ENCODE assay signal across 1 cellular context in the genomic region with DNA sequence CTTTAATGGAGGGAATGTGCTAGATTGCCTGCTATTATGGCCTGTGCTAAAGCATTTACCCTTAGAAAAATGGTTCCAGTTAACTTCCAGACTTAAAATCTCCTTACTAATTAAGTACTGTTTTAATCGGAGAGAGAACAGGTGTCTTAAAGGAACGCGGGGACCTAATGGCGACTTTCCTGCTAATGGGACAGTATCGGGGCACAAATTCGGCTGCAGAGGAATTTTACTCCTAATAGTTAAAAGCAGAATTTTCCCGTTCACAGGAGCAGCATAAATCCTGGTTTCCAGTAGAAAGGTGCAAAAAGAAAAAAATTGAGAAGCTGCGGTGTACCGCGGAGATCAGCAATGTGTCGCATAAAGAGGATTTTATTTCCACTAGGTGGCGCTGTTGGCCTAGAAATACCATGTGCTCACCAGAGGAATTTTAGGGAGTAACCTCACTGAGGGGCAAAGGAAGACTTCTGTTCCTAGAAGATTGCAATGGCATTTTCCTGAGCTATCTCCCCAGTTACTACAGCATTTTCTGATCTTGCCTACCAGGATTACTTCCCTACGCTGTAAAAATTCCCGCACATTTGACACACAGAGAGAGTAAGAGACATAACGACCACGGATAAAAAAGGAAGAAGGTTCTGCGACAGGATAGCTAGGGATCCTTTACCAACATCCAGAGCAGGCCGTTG.
TF ChIP-seq lines count a peak whose summit lies in the region.

No MANE protein-coding gene starts in this region.

TF ChIP-seq in HCT116, 20 proteins besides CTCF, POLR2A, EP300 and RAD21 (continued from another document):
- TF ChIP-seq, protein P1, sequence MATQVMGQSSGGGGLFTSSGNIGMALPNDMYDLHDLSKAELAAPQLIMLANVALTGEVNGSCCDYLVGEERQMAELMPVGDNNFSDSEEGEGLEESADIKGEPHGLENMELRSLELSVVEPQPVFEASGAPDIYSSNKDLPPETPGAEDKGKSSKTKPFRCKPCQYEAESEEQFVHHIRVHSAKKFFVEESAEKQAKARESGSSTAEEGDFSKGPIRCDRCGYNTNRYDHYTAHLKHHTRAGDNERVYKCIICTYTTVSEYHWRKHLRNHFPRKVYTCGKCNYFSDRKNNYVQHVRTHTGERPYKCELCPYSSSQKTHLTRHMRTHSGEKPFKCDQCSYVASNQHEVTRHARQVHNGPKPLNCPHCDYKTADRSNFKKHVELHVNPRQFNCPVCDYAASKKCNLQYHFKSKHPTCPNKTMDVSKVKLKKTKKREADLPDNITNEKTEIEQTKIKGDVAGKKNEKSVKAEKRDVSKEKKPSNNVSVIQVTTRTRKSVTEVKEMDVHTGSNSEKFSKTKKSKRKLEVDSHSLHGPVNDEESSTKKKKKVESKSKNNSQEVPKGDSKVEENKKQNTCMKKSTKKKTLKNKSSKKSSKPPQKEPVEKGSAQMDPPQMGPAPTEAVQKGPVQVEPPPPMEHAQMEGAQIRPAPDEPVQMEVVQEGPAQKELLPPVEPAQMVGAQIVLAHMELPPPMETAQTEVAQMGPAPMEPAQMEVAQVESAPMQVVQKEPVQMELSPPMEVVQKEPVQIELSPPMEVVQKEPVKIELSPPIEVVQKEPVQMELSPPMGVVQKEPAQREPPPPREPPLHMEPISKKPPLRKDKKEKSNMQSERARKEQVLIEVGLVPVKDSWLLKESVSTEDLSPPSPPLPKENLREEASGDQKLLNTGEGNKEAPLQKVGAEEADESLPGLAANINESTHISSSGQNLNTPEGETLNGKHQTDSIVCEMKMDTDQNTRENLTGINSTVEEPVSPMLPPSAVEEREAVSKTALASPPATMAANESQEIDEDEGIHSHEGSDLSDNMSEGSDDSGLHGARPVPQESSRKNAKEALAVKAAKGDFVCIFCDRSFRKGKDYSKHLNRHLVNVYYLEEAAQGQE (IDR thresholded peaks at IDR 0.05; ENCODE audit: low read depth), result no peak
- TF ChIP-seq EGR1 (IDR thresholded peaks at IDR 0.05; ENCODE audit: low read depth) (no peak), EZH2 (IDR thresholded peaks at IDR 0.05) (no peak), SP1 (IDR thresholded peaks at IDR 0.05; ENCODE audit: low read depth) (no peak), FOSL1 (IDR thresholded peaks at IDR 0.05; ENCODE audit: low read depth) (no peak), ZNF274 (IDR thresholded peaks at IDR 0.05; ENCODE audit: low read depth, low read length) (no peak), SRF (IDR thresholded peaks at IDR 0.05; ENCODE audit: low read depth) (no peak), ELF1 (IDR thresholded peaks at IDR 0.05; ENCODE audit: borderline replicate concordance, low read depth) (no peak), SIN3A (IDR thresholded peaks at IDR 0.05; ENCODE audit: low read depth) (no peak), TCF7L2 (IDR thresholded peaks at IDR 0.05; ENCODE audit: borderline replicate concordance, extremely low read depth, insufficient read depth, insufficient read length) (no peak), ZFX (IDR thresholded peaks at IDR 0.05) (no peak)
- TF ChIP-seq, protein P2, sequence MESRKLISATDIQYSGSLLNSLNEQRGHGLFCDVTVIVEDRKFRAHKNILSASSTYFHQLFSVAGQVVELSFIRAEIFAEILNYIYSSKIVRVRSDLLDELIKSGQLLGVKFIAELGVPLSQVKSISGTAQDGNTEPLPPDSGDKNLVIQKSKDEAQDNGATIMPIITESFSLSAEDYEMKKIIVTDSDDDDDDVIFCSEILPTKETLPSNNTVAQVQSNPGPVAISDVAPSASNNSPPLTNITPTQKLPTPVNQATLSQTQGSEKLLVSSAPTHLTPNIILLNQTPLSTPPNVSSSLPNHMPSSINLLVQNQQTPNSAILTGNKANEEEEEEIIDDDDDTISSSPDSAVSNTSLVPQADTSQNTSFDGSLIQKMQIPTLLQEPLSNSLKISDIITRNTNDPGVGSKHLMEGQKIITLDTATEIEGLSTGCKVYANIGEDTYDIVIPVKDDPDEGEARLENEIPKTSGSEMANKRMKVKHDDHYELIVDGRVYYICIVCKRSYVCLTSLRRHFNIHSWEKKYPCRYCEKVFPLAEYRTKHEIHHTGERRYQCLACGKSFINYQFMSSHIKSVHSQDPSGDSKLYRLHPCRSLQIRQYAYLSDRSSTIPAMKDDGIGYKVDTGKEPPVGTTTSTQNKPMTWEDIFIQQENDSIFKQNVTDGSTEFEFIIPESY (IDR thresholded peaks at IDR 0.05; ENCODE audit: extremely low read depth, insufficient replicate concordance, low read length), result no peak
- TF ChIP-seq, protein P3, sequence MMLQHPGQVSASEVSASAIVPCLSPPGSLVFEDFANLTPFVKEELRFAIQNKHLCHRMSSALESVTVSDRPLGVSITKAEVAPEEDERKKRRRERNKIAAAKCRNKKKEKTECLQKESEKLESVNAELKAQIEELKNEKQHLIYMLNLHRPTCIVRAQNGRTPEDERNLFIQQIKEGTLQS (IDR thresholded peaks at IDR 0.05), result no peak
